Comparison of ENCODE assay signal across 1 cellular context in the genomic region with DNA sequence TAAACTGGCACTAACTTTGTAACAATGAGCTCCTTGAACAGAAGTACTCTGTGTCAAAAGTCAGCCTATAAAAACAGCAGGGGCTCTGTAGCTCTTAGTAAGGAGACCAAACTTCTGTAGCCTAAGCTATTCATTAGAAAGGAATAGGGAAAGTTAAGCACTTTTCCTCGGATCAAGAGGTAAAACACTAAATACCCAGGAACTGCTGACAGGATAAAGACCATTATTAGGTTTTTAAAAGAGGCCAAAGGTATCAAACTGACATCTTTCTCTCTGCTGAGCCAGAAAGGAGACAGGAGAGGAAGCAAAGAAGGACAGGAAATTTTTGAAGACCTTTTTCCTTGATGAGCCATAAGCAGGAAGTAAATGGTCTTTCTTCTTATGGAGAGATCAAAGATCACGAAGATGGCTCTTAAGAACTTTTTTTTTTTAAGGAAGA.
TF ChIP-seq lines count a peak whose summit lies in the region.

No MANE protein-coding gene starts in this region.

TF ChIP-seq in HEK293T, 16 proteins besides CTCF, POLR2A, EP300 and RAD21 (continued from another document):
- no peak for TF ChIP-seq ELF4 (IDR thresholded peaks at IDR 0.05)
